Comparison of ENCODE assay signal across 1 cellular context in genomic region chr19:56152644-56153043, GRCh38.
A peak's percentile ranks its signal among the peaks of the same experiment; 100 is the strongest.
TF ChIP-seq lines count a peak whose summit lies in the region.

No MANE protein-coding gene starts in this region.

TF ChIP-seq in HepG2, 621 proteins besides CTCF, POLR2A, EP300 and RAD21:
- no peak for TF ChIP-seq ZNF530 (CRISPR knock-in tag; IDR thresholded peaks at IDR 0.05; ENCODE audit: low read depth)
- TF ChIP-seq PLRG1 (conservative IDR thresholded peaks at IDR 0.05) = no peak
- TF ChIP-seq ZNF264 (CRISPR knock-in tag; IDR thresholded peaks at IDR 0.05) = peak; percentile 93
